In the genomic region with DNA sequence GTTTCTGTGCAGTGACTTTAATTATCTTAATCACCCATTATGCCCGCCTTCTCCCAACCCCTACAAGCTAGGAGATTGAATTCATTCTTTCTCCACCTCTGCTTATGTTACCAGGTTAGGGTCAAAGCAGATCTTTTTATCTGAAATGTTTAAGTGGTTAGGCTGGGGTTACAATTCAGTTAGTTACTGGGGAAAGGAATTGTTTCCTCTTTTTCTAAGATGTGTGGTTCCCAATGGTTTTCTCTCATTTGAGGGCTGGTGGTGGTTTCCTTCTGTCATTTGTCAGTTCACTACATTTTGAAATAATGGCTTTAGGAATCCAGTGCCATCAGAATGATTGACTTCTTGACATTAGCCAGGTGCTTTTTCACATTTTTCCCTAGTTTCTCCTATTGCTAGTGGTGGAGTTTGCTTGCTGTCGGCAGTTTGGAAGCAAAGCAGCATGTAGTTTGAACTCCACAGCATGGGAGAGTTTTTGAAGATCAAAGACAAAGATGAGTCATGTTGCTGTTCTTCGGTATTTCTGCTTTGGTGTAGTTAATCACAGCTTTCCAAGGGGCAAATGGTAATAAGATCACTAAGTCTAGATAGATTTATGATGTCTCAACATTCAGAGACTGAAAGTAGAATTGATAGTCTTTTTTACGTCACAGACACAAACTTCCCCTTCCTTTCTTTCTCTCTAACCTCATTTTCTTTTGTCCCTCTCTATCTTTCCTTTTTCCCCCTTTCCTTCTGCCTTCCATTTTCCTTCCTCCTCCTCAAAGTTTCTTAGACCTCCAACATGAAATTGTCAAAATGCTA, we compare ENCODE assay signal across 9 cellular contexts.
DNase-seq lines count a peak whose midpoint lies in the region; ATAC-seq, FAIRE-seq and TF ChIP-seq lines count a peak whose summit lies in the region.
"Had no signal": no experiment of that assay in that cellular context is flagged by ENCODE, and none has a peak within 500 bp of the region (broad histone marks: within the 10 kb centered on the region; RNA-seq: fewer than 3 reads in every experiment).

No MANE protein-coding gene starts in this region.

- H3K9me3 ChIP-seq in GM12878 (replicated peaks; ENCODE audit: control insufficient read depth, insufficient read depth, low read length) (no peaks in the 10 kb centered on the region), gastroesophageal sphincter (no peaks in the 10 kb centered on the region)

- H3K27me3 ChIP-seq in GM12878 (replicated peaks in 1 of 2; ENCODE audit: control insufficient read depth in 2 of 2, insufficient read depth in 2 of 2, low read length in 1 of 2), result no peaks in the 10 kb centered on the region
- H3K27me3 ChIP-seq in gastroesophageal sphincter, result no peaks in the 10 kb centered on the region

- no TSS peak for BruUV-seq in GM12878 (replicated peaks; lab: Mats Ljungman, UMichigan)

- 36% methylated on average over 4 of the region's 4 CpGs for WGBS in GM12878 (ENCODE audit: insufficient coverage, insufficient replicate concordance, low lambda C conversion rate, missing lambda C conversion rate)
- WGBS in gastroesophageal sphincter (ENCODE audit: low coverage in 1 of 2), 2 donors, result 67 to 75% methylated on average over 2 to 4 of the region's 4 CpGs

- H3K27ac ChIP-seq in GM12878 (ENCODE audit: control insufficient read depth, insufficient read depth) (peak overlapping the region; percentile 76), gastroesophageal sphincter (no peak overlapping the region)

- H3K27ac Mint-ChIP-seq in IgD-negative memory B cell (peak overlapping the region; percentile 1 to 17 (median 6)), progenitor cell of endocrine pancreas (peak overlapping the region; percentile 4)

- ATAC-seq in GM12878 (peak; percentile 86), gastroesophageal sphincter (no peak)

- H3K4me3 ChIP-seq in GM12878 (no peak overlapping the region), gastroesophageal sphincter (no peak overlapping the region)
- H3K4me3 ChIP-seq: lung had no signal

- TF ChIP-seq RAD21 in GM12878 (IDR thresholded peaks at IDR 0.05; ENCODE audit: insufficient read depth, low read depth, low read length), result no peak

- no peaks in the 10 kb centered on the region for H3K9me3 Mint-ChIP-seq in IgD-negative memory B cell
- H3K9me3 Mint-ChIP-seq in progenitor cell of endocrine pancreas (ENCODE audit: low read depth), result no peaks in the 10 kb centered on the region

- H3K4me1 Mint-ChIP-seq in IgD-negative memory B cell (peaks cover 29 to 43% (median 34%) of the 10 kb centered on the region in 3 donors), progenitor cell of endocrine pancreas (ENCODE audit: low read depth) (peaks cover 43% of the 10 kb centered on the region)

- H3K4me2 ChIP-seq in GM12878 (ENCODE audit: control insufficient read depth, insufficient read depth), result peak overlapping the region; percentile 67

- peaks cover 4% of the 10 kb centered on the region; the same call in 1 of the 2 replicates for H4K20me1 ChIP-seq in GM12878 (ENCODE audit: control insufficient read depth, insufficient read depth)

- DNase-seq in GM13977 (ENCODE audit: low spot score), result peak; percentile 32
- DNase-seq in GM12878 (ENCODE audit: low read depth, low spot score), result peak; percentile 16
- DNase-seq in progenitor cell of endocrine pancreas (ENCODE audit: low spot score, unreplicated experiment), result no peak
- no peak for DNase-seq in NCI-H1105 treated with DMSO at 0.1 percent for 48 hours (lab: John Stamatoyannopoulos, UW)
- no peak for DNase-seq in 8988T
- DNase-seq: activated CD4-positive, alpha-beta T cell treated with anti-CD3 and anti-CD28 coated beads for 48 hours had no signal

- SMC1A ChIA-PET in GM12878 (lab: Charles Lee; ENCODE audit: uncharacterized antibody, unreplicated experiment), result interaction anchor here (0.7 to 1.4 kb wide), 3 partner anchors 20 to 46 kb away, joined by 4 to 5 read pairs (median 5); no protein-coding TSS in a partner anchor

- H3K36me3 Mint-ChIP-seq in IgD-negative memory B cell, result no peaks in the 10 kb centered on the region
- no peaks in the 10 kb centered on the region for H3K36me3 Mint-ChIP-seq in progenitor cell of endocrine pancreas (ENCODE audit: insufficient read depth)

- H3K36me3 ChIP-seq in GM12878 (ENCODE audit: control insufficient read depth in 2 of 2, insufficient read depth in 2 of 2, low read length in 1 of 2) (peaks cover 2% of the 10 kb centered on the region in 2 experiments; a peak in 1 of 4 replicates), gastroesophageal sphincter (no peaks in the 10 kb centered on the region)

- no peak for TF ChIP-seq CTCF in GM13977 (IDR thresholded peaks at IDR 0.05; ENCODE audit: extremely low read depth, insufficient read depth, missing control alignments)
- no peak for TF ChIP-seq CTCF in GM12878 (IDR thresholded peaks at IDR 0.05 in 2 of 3, conservative IDR thresholded peaks at IDR 0.05 in 1 of 3; ENCODE audit: control insufficient read depth in 2 of 3, extremely low read depth in 1 of 3, insufficient read depth in 1 of 3, low read depth in 3 of 3, low read length in 3 of 3)
- no peak for TF ChIP-seq CTCF in progenitor cell of endocrine pancreas (IDR thresholded peaks at IDR 0.05; ENCODE audit: unreplicated experiment)
- TF ChIP-seq CTCF in gastroesophageal sphincter (IDR thresholded peaks at IDR 0.05), result no peak

- no peak for TF ChIP-seq EP300 in GM12878 (IDR thresholded peaks at IDR 0.05; ENCODE audit: borderline replicate concordance in 1 of 2, control insufficient read depth in 1 of 2, low read depth in 2 of 2, low read length in 2 of 2)
- no peak for TF ChIP-seq EP300 in gastroesophageal sphincter (IDR thresholded peaks at IDR 0.05)

- FAIRE-seq in GM12878 (lab: Jason Lieb, UNC), result no peak

- H3K9ac ChIP-seq in GM12878 (ENCODE audit: control insufficient read depth, insufficient read depth, low read length), result no peak overlapping the region

- TF ChIP-seq POLR2A in GM12878 (IDR thresholded peaks at IDR 0.05; ENCODE audit: low read depth, low read length), result no peak
- no peak for TF ChIP-seq POLR2A in gastroesophageal sphincter (IDR thresholded peaks at IDR 0.05)

- POLR2A ChIA-PET in GM12878 (lab: Charles Lee), result no interaction called here

- intact Hi-C loops in GM12878 (cut with micrococcal nuclease; ENCODE audit: unreplicated experiment), result no loop called here

- in situ Hi-C loops in GM13977 (cut with MboI; ENCODE audit: low pct_unique_long_range_greater_than_20kb, low sequenced_read_pairs, unreplicated experiment), result no loop called here
- in situ Hi-C loops in GM12878 (cut with MboI), result no loop called here

- H3K4me1 ChIP-seq in GM12878 (ENCODE audit: control insufficient read depth, insufficient read depth, low read length) (peaks cover 18% of the 10 kb centered on the region), gastroesophageal sphincter (no peaks in the 10 kb centered on the region)

- H3K4me3 Mint-ChIP-seq in IgD-negative memory B cell (peak overlapping the region in 2 of 4 donors; percentile 34 to 37), progenitor cell of endocrine pancreas (ENCODE audit: low read depth) (no peak overlapping the region)

- RAD21 ChIA-PET in GM12878 (lab: Charles Lee; ENCODE audit: unreplicated experiment), result interaction anchor here (1.2 kb wide), 1 partner anchor 16 kb away, joined by 3 read pairs; no protein-coding TSS in a partner anchor

- CTCF ChIA-PET in GM12878 (lab: Yijun Ruan, JAX), result interaction anchor here (1.2 to 1.5 kb wide), 2 partner anchors 24 to 44 kb away, joined by 4 read pairs; no protein-coding TSS in a partner anchor

- peaks cover 31% of the 10 kb centered on the region for H3K79me2 ChIP-seq in GM12878 (ENCODE audit: control insufficient read depth, insufficient read depth, low read length)

- no peak overlapping the region; the same call in 1 of the 2 replicates for H2AFZ ChIP-seq in GM12878 (ENCODE audit: control insufficient read depth, low read depth, low read length)

- H3K27me3 Mint-ChIP-seq in IgD-negative memory B cell (no peaks in the 10 kb centered on the region), progenitor cell of endocrine pancreas (no peaks in the 10 kb centered on the region)

TF ChIP-seq in GM12878, 131 proteins besides CTCF, POLR2A, EP300 and RAD21 (continues in another document):
- TF ChIP-seq RUNX3 (IDR thresholded peaks at IDR 0.05; ENCODE audit: low read length) (peak; percentile 55), SMAD1 (IDR thresholded peaks at IDR 0.05; ENCODE audit: low read depth, partially characterized antibody) (no peak)
- TF ChIP-seq, protein P1, sequence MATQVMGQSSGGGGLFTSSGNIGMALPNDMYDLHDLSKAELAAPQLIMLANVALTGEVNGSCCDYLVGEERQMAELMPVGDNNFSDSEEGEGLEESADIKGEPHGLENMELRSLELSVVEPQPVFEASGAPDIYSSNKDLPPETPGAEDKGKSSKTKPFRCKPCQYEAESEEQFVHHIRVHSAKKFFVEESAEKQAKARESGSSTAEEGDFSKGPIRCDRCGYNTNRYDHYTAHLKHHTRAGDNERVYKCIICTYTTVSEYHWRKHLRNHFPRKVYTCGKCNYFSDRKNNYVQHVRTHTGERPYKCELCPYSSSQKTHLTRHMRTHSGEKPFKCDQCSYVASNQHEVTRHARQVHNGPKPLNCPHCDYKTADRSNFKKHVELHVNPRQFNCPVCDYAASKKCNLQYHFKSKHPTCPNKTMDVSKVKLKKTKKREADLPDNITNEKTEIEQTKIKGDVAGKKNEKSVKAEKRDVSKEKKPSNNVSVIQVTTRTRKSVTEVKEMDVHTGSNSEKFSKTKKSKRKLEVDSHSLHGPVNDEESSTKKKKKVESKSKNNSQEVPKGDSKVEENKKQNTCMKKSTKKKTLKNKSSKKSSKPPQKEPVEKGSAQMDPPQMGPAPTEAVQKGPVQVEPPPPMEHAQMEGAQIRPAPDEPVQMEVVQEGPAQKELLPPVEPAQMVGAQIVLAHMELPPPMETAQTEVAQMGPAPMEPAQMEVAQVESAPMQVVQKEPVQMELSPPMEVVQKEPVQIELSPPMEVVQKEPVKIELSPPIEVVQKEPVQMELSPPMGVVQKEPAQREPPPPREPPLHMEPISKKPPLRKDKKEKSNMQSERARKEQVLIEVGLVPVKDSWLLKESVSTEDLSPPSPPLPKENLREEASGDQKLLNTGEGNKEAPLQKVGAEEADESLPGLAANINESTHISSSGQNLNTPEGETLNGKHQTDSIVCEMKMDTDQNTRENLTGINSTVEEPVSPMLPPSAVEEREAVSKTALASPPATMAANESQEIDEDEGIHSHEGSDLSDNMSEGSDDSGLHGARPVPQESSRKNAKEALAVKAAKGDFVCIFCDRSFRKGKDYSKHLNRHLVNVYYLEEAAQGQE (IDR thresholded peaks at IDR 0.05; ENCODE audit: low read depth, low read length), result no peak

Comparison
In these comparisons a context has a peak if more than half of its experiments do, and no peak if none do; other contexts are left out.
1. DNase-seq: peak in GM13977 (single experiment) and GM12878 (single experiment); none in progenitor cell of endocrine pancreas (single experiment), NCI-H1105 treated with DMSO at 0.1 percent for 48 hours (single experiment) and 8988T (single experiment).